In genomic region chr15:32394745-32395144, GRCh38 we compare ENCODE assay signal across 5 cellular contexts. TPM values are rescaled to one million over a fixed set of nuclear protein-coding genes. Genes with fewer than 3 reads are reported as not detected.
"Had no signal": no experiment of that assay in that cellular context is flagged by ENCODE, and none has a peak within 500 bp of the region (broad histone marks: within the 10 kb centered on the region; RNA-seq: fewer than 3 reads in every experiment).

No MANE protein-coding gene starts in this region.

RNA-seq across cellular contexts. Expression of gene GOLGA8K, which starts 8.3 kb away (rescaled TPM):
- total RNA-seq: HepG2, HT-29, IMR-90, K562 had no signal
- polyA plus RNA-seq: IgD-negative memory B cell, IMR-90 had no signal
